ENCODE assay signal across 9 cellular contexts in genomic region chr12:65556676-65557424, GRCh38.
DNase-seq lines count a peak whose midpoint lies in the region; ATAC-seq and TF ChIP-seq lines count a peak whose summit lies in the region.
"Had no signal": no experiment of that assay in that cellular context is flagged by ENCODE, and none has a peak within 500 bp of the region (broad histone marks: within the 10 kb centered on the region; RNA-seq: fewer than 3 reads in every experiment).

No MANE protein-coding gene starts in this region.

- H3K79me2 ChIP-seq in OCI-LY3 (ENCODE audit: low read length), result no peaks in the 10 kb centered on the region

- H3K4me3 Mint-ChIP-seq in Calu3 (ENCODE audit: low read depth, unreplicated experiment) (no peak overlapping the region), nephron (no peak overlapping the region)
- no peak overlapping the region for H3K4me3 Mint-ChIP-seq in stimulated activated naive CD8-positive, alpha-beta T cell treated with anti-CD3 and anti-CD28 coated beads, Interleukin-15, amount 100 ng/mL, for 72 hours
- H3K4me3 Mint-ChIP-seq: dendritic cell treated with granulocyte-macrophage colony-stimulating factor and Interleukin-4, amounts not matched to agents 40 ng/mL and 50 ng/mL, for 4 days had no signal

- intact Hi-C loops in Calu3 (cut with micrococcal nuclease; ENCODE audit: unreplicated experiment), result loop anchor here (1.0 to 5.0 kb wide), 5 partner anchors 45 to 425 kb away; no protein-coding TSS in a partner anchor

- H3K4me2 ChIP-seq in OCI-LY3 (ENCODE audit: low read length), result peak overlapping the region; percentile 63

- no peaks in the 10 kb centered on the region for H4K20me1 ChIP-seq in OCI-LY3 (ENCODE audit: insufficient read depth, low read length)

- BruUV-seq in Calu3 (replicated peaks; lab: Mats Ljungman, UMichigan), result no TSS peak

- CTCF ChIA-PET in Calu3 (lab: Charles Lee), result interaction anchor here (0.6 to 1.5 kb wide), 18 partner anchors 12 to 551 kb away, joined by 3 to 20 read pairs (median 3); no protein-coding TSS in a partner anchor

- H2AFZ ChIP-seq in OCI-LY3 (ENCODE audit: low read depth, low read length), result peak overlapping the region; percentile 98

- no peaks in the 10 kb centered on the region for H3K9me3 Mint-ChIP-seq in Calu3 (ENCODE audit: low read depth, unreplicated experiment)
- peaks cover 14% of the 10 kb centered on the region for H3K9me3 Mint-ChIP-seq in nephron
- H3K9me3 Mint-ChIP-seq in stimulated activated naive CD8-positive, alpha-beta T cell treated with anti-CD3 and anti-CD28 coated beads, Interleukin-15, amount 100 ng/mL, for 72 hours, result no peaks in the 10 kb centered on the region
- H3K9me3 Mint-ChIP-seq: dendritic cell treated with granulocyte-macrophage colony-stimulating factor and Interleukin-4, amounts not matched to agents 40 ng/mL and 50 ng/mL, for 4 days had no signal

- H3K27me3 Mint-ChIP-seq in Calu3 (ENCODE audit: unreplicated experiment), result no peaks in the 10 kb centered on the region
- peaks cover 4% of the 10 kb centered on the region for H3K27me3 Mint-ChIP-seq in nephron (ENCODE audit: low read depth)
- peaks cover 30% of the 10 kb centered on the region for H3K27me3 Mint-ChIP-seq in stimulated activated naive CD8-positive, alpha-beta T cell treated with anti-CD3 and anti-CD28 coated beads, Interleukin-15, amount 100 ng/mL, for 72 hours
- H3K27me3 Mint-ChIP-seq: dendritic cell treated with granulocyte-macrophage colony-stimulating factor and Interleukin-4, amounts not matched to agents 40 ng/mL and 50 ng/mL, for 4 days had no signal

- peaks cover 6% of the 10 kb centered on the region; the same call in 1 of the 2 replicates for H3K4me1 ChIP-seq in OCI-LY3 (ENCODE audit: low read length)

- no peaks in the 10 kb centered on the region for H3K9me3 ChIP-seq in OCI-LY3 (ENCODE audit: insufficient read depth, low read length)

- H3K4me1 Mint-ChIP-seq in Calu3 (ENCODE audit: low read depth, unreplicated experiment), result peaks cover 19% of the 10 kb centered on the region
- peaks cover 19% of the 10 kb centered on the region for H3K4me1 Mint-ChIP-seq in nephron
- H3K4me1 Mint-ChIP-seq in stimulated activated naive CD8-positive, alpha-beta T cell treated with anti-CD3 and anti-CD28 coated beads, Interleukin-15, amount 100 ng/mL, for 72 hours, result peaks cover 7% of the 10 kb centered on the region

- H3K27ac Mint-ChIP-seq in Calu3 (ENCODE audit: unreplicated experiment), result peak overlapping the region; percentile 71
- peak overlapping the region in 2 of 3 experiments; percentile 27 to 72 for H3K27ac Mint-ChIP-seq in nephron
- no peak overlapping the region for H3K27ac Mint-ChIP-seq in stimulated activated naive CD8-positive, alpha-beta T cell treated with anti-CD3 and anti-CD28 coated beads, Interleukin-15, amount 100 ng/mL, for 72 hours
- H3K27ac Mint-ChIP-seq: dendritic cell treated with granulocyte-macrophage colony-stimulating factor and Interleukin-4, amounts not matched to agents 40 ng/mL and 50 ng/mL, for 4 days had no signal

- H3K36me3 Mint-ChIP-seq in Calu3 (ENCODE audit: insufficient read depth, unreplicated experiment) (no peaks in the 10 kb centered on the region), nephron (ENCODE audit: low read depth) (peaks cover 15% of the 10 kb centered on the region)

- no peak overlapping the region for H3K27ac ChIP-seq in OCI-LY3 (ENCODE audit: low read length)

- peak; percentile 93 for TF ChIP-seq CTCF in Calu3 (IDR thresholded peaks at IDR 0.05; ENCODE audit: unreplicated experiment)
- TF ChIP-seq CTCF in OCI-LY3 (IDR thresholded peaks at IDR 0.05; ENCODE audit: low read depth, low read length), result peak; percentile 87
- peak; percentile 89 to 93 (median 93) for TF ChIP-seq CTCF in nephron (IDR thresholded peaks at IDR 0.05; ENCODE audit: unreplicated experiment in 3 of 3)

- peak; percentile 90 for DNase-seq in Calu3
- peak; percentile 55 for DNase-seq in activated T-cell treated with anti-CD3 and anti-CD28 coated beads for 48 hours (ENCODE audit: low read depth)
- peak; percentile 71 for DNase-seq in fibroblast of gingiva (ENCODE audit: low read depth)
- peak; percentile 60 to 64 for DNase-seq in stimulated activated naive CD8-positive, alpha-beta T cell treated with anti-CD3 and anti-CD28 coated beads, Interleukin-15, amount 100 ng/mL, for 72 hours

- ATAC-seq in GM19463 (IDR thresholded peaks at IDR 0.05; ENCODE audit: unreplicated experiment), result peak; percentile 100
- peak; percentile 98 for ATAC-seq in HG03571 (IDR thresholded peaks at IDR 0.05; ENCODE audit: unreplicated experiment)
- peak; percentile 92 for ATAC-seq in stimulated activated naive CD8-positive, alpha-beta T cell treated with anti-CD3 and anti-CD28 coated beads, Interleukin-15, amount 100 ng/mL, for 72 hours

- H3K27me3 ChIP-seq in OCI-LY3 (ENCODE audit: low read depth, low read length), result peaks cover 13% of the 10 kb centered on the region

- H3K36me3 ChIP-seq in OCI-LY3 (replicated peaks; ENCODE audit: low read depth, low read length), result no peaks in the 10 kb centered on the region

- H3K4me3 ChIP-seq in OCI-LY3 (ENCODE audit: low read length), result peak overlapping the region; percentile 55

- no peak overlapping the region for H3K9ac ChIP-seq in OCI-LY3 (ENCODE audit: low read length)

Comparison
In these comparisons a context has a peak if more than half of its experiments do, and no peak if none do; other contexts are left out.
1. H3K27ac Mint-ChIP-seq: peak in Calu3 (single experiment) and nephron (2 of 3); none in stimulated activated naive CD8-positive, alpha-beta T cell treated with anti-CD3 and anti-CD28 coated beads, Interleukin-15, amount 100 ng/mL, for 72 hours (0 of 2).
2. Peak in every context shown above with its lines, with median percentiles within 50 percentile points of each other: DNase-seq, CTCF ChIP-seq and ATAC-seq.